ENCODE assay signal across 1 cellular context in genomic region chr1:72917920-72918319, GRCh38.
TF ChIP-seq lines count a peak whose summit lies in the region.

No MANE protein-coding gene starts in this region.

TF ChIP-seq in Ishikawa, 13 proteins besides CTCF, POLR2A, EP300 and RAD21:
- no peak for TF ChIP-seq REST (IDR thresholded peaks at IDR 0.05; ENCODE audit: low read depth)
- TF ChIP-seq CEBPB (IDR thresholded peaks at IDR 0.05): peak; percentile 78
TF ChIP-seq in Ishikawa: peak in this region for 1.
